ENCODE assay signal across 9 cellular contexts in genomic region chr17:76408037-76408849, GRCh38. TPM values are rescaled to one million over a fixed set of nuclear protein-coding genes. Genes with fewer than 3 reads are reported as not detected.
A peak's percentile ranks its signal among the peaks of the same experiment; 100 is the strongest.
DNase-seq lines count a peak whose midpoint lies in the region; ATAC-seq and TF ChIP-seq lines count a peak whose summit lies in the region.
"Had no signal": no experiment of that assay in that cellular context is flagged by ENCODE, and none has a peak within 500 bp of the region (broad histone marks: within the 10 kb centered on the region; RNA-seq: fewer than 3 reads in every experiment).

No MANE protein-coding gene starts in this region.

- no peaks in the 10 kb centered on the region for H3K9me3 ChIP-seq in stomach

- H3K4me3 ChIP-seq in coronary artery, result no peak overlapping the region
- no peak overlapping the region for H3K4me3 ChIP-seq in stomach

- intact Hi-C loops in stomach (cut with DNase I; ENCODE audit: low total_unique reads), result no loop called here

- no peak for ATAC-seq in GM21723 (IDR thresholded peaks at IDR 0.05; ENCODE audit: unreplicated experiment)

- peaks cover 0 to 27% (median 21%) of the 10 kb centered on the region in 4 donors for H3K4me1 ChIP-seq in stomach

- H3K36me3 ChIP-seq in stomach, result peaks cover 7 to 46% (median 30%) of the 10 kb centered on the region in 4 donors

- no peak for TF ChIP-seq EP300 in stomach (IDR thresholded peaks at IDR 0.05)

- 70 to 76% (median 73%) methylated on average over 12 of the region's 12 CpGs for WGBS in stomach, 5 donors

- no peaks in the 10 kb centered on the region for H3K27me3 ChIP-seq in stomach

- peak; percentile 77 for TF ChIP-seq CTCF in AG09319 (IDR thresholded peaks at IDR 0.05; ENCODE audit: low read depth, low read length)
- peak; percentile 48 for TF ChIP-seq CTCF in coronary artery (IDR thresholded peaks at IDR 0.05)
- peak in 5 of 7 experiments; percentile 59 to 81 (median 73) for TF ChIP-seq CTCF in stomach (IDR thresholded peaks at IDR 0.05)

- H3K27ac ChIP-seq in coronary artery (no peak overlapping the region), stomach (no peak overlapping the region)

- DNase-seq in AG09319 (ENCODE audit: extremely low read depth, low read depth) (no peak), GM19238 (ENCODE audit: insufficient read length, low spot score) (peak; percentile 69), NCI-H345 treated with DMSO at 0.1 percent for 48 hours (lab: John Stamatoyannopoulos, UW; ENCODE audit: unreplicated experiment) (peak; percentile 80), coronary artery (ENCODE audit: low spot score) (peak; percentile 72), myocyte (ENCODE audit: low read depth) (peak; percentile 38), stomach (peak; percentile 85)
- DNase-seq in activated CD4-positive, alpha-beta T cell treated with anti-CD3 and anti-CD28 coated beads for 48 hours, result peak; percentile 80

- no peak for TF ChIP-seq POLR2A in stomach (IDR thresholded peaks at IDR 0.05)

RNA-seq across cellular contexts. Expression of gene SPHK1, which starts 23.8 kb away (rescaled TPM):
- total RNA-seq in myocyte (9.0 and 11.1 TPM in 2 replicates), stomach (10 to 100 TPM in 1 of 5 donors, 1 to 10 TPM in 2, under 1 TPM in 1, not detected in 1; 0.45 to 13.9 (median 3.4) TPM)
- polyA plus RNA-seq in myocyte (2012), result 22.2 TPM
- 10 to 100 TPM in 1 of 3 donors, 1 to 10 TPM in 2; 5.8 to 10.6 (median 6.8) TPM for polyA plus RNA-seq in stomach

RNA-seq across cellular contexts. Expression of gene UBE2O, which starts 44.7 kb away (rescaled TPM):
- total RNA-seq in myocyte (12.7 and 21.1 TPM in 2 replicates), stomach (10 to 100 TPM in 4 of 5 donors, 1 to 10 TPM in 1; 9.9 to 32.7 (median 17.9) TPM)
- polyA plus RNA-seq in myocyte (2012), result 16.9 TPM
- polyA plus RNA-seq in stomach, result 1 to 10 TPM; 4.6 to 7.2 (median 6.1) TPM

RNA-seq across cellular contexts. Expression of gene PRPSAP1, which starts 54.5 kb away (rescaled TPM):
- total RNA-seq in myocyte (37.4 and 58.5 TPM in 2 replicates), stomach (10 to 100 TPM; 29.1 to 49.0 (median 46.4) TPM)
- polyA plus RNA-seq in myocyte (2012), result 52.9 TPM
- 10 to 100 TPM; 25.0 to 43.7 (median 25.3) TPM for polyA plus RNA-seq in stomach

RNA-seq across cellular contexts. Expression of gene AANAT, which starts 59.2 kb away (rescaled TPM):
- total RNA-seq in myocyte, result not detected in 2 replicates
- polyA plus RNA-seq in myocyte (2012), result 0.08 TPM
- not detected for total RNA-seq in stomach
- under 1 TPM in 1 of 3 donors, not detected in 2; 0.44 TPM for polyA plus RNA-seq in stomach
- total RNA-seq: mononuclear cell had no signal
